Comparison of ENCODE assay signal across 1 cellular context in genomic region chr10:110356628-110357245, GRCh38.
A peak's percentile ranks its signal among the peaks of the same experiment; 100 is the strongest.
TF ChIP-seq lines count a peak whose summit lies in the region.

No MANE protein-coding gene starts in this region.

TF ChIP-seq in GM12878, 131 proteins besides CTCF, POLR2A, EP300 and RAD21 (continued from another document and continues in another):
- TF ChIP-seq, protein P1, sequence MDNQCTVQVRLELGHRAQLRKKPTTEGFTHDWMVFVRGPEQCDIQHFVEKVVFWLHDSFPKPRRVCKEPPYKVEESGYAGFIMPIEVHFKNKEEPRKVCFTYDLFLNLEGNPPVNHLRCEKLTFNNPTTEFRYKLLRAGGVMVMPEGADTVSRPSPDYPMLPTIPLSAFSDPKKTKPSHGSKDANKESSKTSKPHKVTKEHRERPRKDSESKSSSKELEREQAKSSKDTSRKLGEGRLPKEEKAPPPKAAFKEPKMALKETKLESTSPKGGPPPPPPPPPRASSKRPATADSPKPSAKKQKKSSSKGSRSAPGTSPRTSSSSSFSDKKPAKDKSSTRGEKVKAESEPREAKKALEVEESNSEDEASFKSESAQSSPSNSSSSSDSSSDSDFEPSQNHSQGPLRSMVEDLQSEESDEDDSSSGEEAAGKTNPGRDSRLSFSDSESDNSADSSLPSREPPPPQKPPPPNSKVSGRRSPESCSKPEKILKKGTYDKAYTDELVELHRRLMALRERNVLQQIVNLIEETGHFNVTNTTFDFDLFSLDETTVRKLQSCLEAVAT (IDR thresholded peaks at IDR 0.05) = peak; percentile 88
- TF ChIP-seq ATF2 (IDR thresholded peaks at IDR 0.05; ENCODE audit: low read length) = no peak
- TF ChIP-seq BCL11A (IDR thresholded peaks at IDR 0.05; ENCODE audit: low read depth, low read length) = peak; percentile 100
- TF ChIP-seq SREBF2 (IDR thresholded peaks at IDR 0.05; ENCODE audit: low read length) = no peak
- TF ChIP-seq, protein P2, sequence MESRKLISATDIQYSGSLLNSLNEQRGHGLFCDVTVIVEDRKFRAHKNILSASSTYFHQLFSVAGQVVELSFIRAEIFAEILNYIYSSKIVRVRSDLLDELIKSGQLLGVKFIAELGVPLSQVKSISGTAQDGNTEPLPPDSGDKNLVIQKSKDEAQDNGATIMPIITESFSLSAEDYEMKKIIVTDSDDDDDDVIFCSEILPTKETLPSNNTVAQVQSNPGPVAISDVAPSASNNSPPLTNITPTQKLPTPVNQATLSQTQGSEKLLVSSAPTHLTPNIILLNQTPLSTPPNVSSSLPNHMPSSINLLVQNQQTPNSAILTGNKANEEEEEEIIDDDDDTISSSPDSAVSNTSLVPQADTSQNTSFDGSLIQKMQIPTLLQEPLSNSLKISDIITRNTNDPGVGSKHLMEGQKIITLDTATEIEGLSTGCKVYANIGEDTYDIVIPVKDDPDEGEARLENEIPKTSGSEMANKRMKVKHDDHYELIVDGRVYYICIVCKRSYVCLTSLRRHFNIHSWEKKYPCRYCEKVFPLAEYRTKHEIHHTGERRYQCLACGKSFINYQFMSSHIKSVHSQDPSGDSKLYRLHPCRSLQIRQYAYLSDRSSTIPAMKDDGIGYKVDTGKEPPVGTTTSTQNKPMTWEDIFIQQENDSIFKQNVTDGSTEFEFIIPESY (IDR thresholded peaks at IDR 0.05) = no peak
- TF ChIP-seq SMAD1 (IDR thresholded peaks at IDR 0.05; ENCODE audit: low read depth, partially characterized antibody) = peak; percentile 95
- TF ChIP-seq PAX8 (IDR thresholded peaks at IDR 0.05) = peak; percentile 97
- no peak; the same call in 1 of the 2 replicates for TF ChIP-seq YBX1 (IDR thresholded peaks at IDR 0.05)
- peak; percentile 80 for TF ChIP-seq GATAD2B (conservative IDR thresholded peaks at IDR 0.05; ENCODE audit: low read depth)
- TF ChIP-seq STAT3 (IDR thresholded peaks at IDR 0.05; ENCODE audit: low read depth, low read length) = peak; percentile 99
- TF ChIP-seq, protein P3, sequence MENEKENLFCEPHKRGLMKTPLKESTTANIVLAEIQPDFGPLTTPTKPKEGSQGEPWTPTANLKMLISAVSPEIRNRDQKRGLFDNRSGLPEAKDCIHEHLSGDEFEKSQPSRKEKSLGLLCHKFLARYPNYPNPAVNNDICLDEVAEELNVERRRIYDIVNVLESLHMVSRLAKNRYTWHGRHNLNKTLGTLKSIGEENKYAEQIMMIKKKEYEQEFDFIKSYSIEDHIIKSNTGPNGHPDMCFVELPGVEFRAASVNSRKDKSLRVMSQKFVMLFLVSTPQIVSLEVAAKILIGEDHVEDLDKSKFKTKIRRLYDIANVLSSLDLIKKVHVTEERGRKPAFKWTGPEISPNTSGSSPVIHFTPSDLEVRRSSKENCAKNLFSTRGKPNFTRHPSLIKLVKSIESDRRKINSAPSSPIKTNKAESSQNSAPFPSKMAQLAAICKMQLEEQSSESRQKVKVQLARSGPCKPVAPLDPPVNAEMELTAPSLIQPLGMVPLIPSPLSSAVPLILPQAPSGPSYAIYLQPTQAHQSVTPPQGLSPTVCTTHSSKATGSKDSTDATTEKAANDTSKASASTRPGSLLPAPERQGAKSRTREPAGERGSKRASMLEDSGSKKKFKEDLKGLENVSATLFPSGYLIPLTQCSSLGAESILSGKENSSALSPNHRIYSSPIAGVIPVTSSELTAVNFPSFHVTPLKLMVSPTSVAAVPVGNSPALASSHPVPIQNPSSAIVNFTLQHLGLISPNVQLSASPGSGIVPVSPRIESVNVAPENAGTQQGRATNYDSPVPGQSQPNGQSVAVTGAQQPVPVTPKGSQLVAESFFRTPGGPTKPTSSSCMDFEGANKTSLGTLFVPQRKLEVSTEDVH (IDR thresholded peaks at IDR 0.05; ENCODE audit: low read depth, partially characterized antibody) = peak; percentile 97
- peak; percentile 99 for TF ChIP-seq EED (IDR thresholded peaks at IDR 0.05; ENCODE audit: low read depth)
- TF ChIP-seq ATF3 (IDR thresholded peaks at IDR 0.05; ENCODE audit: borderline replicate concordance, extremely low read depth, low read depth, low read length) = no peak
- TF ChIP-seq, protein P4, sequence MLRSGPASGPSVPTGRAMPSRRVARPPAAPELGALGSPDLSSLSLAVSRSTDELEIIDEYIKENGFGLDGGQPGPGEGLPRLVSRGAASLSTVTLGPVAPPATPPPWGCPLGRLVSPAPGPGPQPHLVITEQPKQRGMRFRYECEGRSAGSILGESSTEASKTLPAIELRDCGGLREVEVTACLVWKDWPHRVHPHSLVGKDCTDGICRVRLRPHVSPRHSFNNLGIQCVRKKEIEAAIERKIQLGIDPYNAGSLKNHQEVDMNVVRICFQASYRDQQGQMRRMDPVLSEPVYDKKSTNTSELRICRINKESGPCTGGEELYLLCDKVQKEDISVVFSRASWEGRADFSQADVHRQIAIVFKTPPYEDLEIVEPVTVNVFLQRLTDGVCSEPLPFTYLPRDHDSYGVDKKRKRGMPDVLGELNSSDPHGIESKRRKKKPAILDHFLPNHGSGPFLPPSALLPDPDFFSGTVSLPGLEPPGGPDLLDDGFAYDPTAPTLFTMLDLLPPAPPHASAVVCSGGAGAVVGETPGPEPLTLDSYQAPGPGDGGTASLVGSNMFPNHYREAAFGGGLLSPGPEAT (IDR thresholded peaks at IDR 0.05; ENCODE audit: low read depth) = peak; percentile 99
- TF ChIP-seq GABPA (IDR thresholded peaks at IDR 0.05; ENCODE audit: low read depth) = no peak
- TF ChIP-seq JUNB (IDR thresholded peaks at IDR 0.05) = peak; percentile 93
- TF ChIP-seq, protein P5, sequence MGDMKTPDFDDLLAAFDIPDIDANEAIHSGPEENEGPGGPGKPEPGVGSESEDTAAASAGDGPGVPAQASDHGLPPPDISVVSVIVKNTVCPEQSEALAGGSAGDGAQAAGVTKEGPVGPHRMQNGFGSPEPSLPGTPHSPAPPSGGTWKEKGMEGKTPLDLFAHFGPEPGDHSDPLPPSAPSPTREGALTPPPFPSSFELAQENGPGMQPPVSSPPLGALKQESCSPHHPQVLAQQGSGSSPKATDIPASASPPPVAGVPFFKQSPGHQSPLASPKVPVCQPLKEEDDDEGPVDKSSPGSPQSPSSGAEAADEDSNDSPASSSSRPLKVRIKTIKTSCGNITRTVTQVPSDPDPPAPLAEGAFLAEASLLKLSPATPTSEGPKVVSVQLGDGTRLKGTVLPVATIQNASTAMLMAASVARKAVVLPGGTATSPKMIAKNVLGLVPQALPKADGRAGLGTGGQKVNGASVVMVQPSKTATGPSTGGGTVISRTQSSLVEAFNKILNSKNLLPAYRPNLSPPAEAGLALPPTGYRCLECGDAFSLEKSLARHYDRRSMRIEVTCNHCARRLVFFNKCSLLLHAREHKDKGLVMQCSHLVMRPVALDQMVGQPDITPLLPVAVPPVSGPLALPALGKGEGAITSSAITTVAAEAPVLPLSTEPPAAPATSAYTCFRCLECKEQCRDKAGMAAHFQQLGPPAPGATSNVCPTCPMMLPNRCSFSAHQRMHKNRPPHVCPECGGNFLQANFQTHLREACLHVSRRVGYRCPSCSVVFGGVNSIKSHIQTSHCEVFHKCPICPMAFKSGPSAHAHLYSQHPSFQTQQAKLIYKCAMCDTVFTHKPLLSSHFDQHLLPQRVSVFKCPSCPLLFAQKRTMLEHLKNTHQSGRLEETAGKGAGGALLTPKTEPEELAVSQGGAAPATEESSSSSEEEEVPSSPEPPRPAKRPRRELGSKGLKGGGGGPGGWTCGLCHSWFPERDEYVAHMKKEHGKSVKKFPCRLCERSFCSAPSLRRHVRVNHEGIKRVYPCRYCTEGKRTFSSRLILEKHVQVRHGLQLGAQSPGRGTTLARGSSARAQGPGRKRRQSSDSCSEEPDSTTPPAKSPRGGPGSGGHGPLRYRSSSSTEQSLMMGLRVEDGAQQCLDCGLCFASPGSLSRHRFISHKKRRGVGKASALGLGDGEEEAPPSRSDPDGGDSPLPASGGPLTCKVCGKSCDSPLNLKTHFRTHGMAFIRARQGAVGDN (IDR thresholded peaks at IDR 0.05) = peak; percentile 61
- TF ChIP-seq SP1 (IDR thresholded peaks at IDR 0.05; ENCODE audit: low read depth, low read length) = peak; percentile 96
- TF ChIP-seq BACH1 (IDR thresholded peaks at IDR 0.05; ENCODE audit: borderline replicate concordance) = peak; percentile 99
- TF ChIP-seq ZSCAN29 (IDR thresholded peaks at IDR 0.05) = 0 out of 2 replicates have a peak, but pooled peaks have one; percentile 46
- peak; percentile 26; the same call in 1 of the 2 replicates for TF ChIP-seq BRCA1 (IDR thresholded peaks at IDR 0.05; ENCODE audit: low read depth, low read length)
- TF ChIP-seq, protein P6, sequence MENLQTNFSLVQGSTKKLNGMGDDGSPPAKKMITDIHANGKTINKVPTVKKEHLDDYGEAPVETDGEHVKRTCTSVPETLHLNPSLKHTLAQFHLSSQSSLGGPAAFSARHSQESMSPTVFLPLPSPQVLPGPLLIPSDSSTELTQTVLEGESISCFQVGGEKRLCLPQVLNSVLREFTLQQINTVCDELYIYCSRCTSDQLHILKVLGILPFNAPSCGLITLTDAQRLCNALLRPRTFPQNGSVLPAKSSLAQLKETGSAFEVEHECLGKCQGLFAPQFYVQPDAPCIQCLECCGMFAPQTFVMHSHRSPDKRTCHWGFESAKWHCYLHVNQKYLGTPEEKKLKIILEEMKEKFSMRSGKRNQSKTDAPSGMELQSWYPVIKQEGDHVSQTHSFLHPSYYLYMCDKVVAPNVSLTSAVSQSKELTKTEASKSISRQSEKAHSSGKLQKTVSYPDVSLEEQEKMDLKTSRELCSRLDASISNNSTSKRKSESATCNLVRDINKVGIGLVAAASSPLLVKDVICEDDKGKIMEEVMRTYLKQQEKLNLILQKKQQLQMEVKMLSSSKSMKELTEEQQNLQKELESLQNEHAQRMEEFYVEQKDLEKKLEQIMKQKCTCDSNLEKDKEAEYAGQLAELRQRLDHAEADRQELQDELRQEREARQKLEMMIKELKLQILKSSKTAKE (IDR thresholded peaks at IDR 0.05; ENCODE audit: low read depth, poor library complexity, severe bottlenecking) = peak; percentile 99
- TF ChIP-seq, protein P7, sequence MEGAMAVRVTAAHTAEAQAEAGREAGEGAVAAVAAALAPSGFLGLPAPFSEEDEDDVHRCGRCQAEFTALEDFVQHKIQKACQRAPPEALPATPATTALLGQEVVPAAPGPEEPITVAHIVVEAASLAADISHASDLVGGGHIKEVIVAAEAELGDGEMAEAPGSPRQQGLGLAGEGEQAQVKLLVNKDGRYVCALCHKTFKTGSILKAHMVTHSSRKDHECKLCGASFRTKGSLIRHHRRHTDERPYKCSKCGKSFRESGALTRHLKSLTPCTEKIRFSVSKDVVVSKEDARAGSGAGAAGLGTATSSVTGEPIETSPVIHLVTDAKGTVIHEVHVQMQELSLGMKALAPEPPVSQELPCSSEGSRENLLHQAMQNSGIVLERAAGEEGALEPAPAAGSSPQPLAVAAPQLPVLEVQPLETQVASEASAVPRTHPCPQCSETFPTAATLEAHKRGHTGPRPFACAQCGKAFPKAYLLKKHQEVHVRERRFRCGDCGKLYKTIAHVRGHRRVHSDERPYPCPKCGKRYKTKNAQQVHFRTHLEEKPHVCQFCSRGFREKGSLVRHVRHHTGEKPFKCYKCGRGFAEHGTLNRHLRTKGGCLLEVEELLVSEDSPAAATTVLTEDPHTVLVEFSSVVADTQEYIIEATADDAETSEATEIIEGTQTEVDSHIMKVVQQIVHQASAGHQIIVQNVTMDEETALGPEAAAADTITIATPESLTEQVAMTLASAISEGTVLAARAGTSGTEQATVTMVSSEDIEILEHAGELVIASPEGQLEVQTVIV (IDR thresholded peaks at IDR 0.05; ENCODE audit: borderline replicate concordance, partially characterized antibody) = peak; percentile 51
- peak; percentile 100 for TF ChIP-seq IKZF1 (conservative IDR thresholded peaks at IDR 0.05)
- peak; percentile 98 for TF ChIP-seq ATF7 (IDR thresholded peaks at IDR 0.05; ENCODE audit: low read depth)
- peak; percentile 98 for TF ChIP-seq KLF5 (IDR thresholded peaks at IDR 0.05; ENCODE audit: partially characterized antibody)
- peak; percentile 98 for TF ChIP-seq CHD2 (IDR thresholded peaks at IDR 0.05; ENCODE audit: borderline replicate concordance, low read depth, low read length)
- peak in 1 of 2 experiments; percentile 98; a peak in 2 of 4 replicates for TF ChIP-seq ETV6 (conservative IDR thresholded peaks at IDR 0.05 in 1 of 2, IDR thresholded peaks at IDR 0.05 in 1 of 2; ENCODE audit: borderline replicate concordance in 1 of 2, low read depth in 1 of 2)
- TF ChIP-seq TARDBP (IDR thresholded peaks at IDR 0.05; ENCODE audit: borderline replicate concordance) = peak; percentile 81; the same call in 1 of the 2 replicates
- peak; percentile 99 for TF ChIP-seq NBN (IDR thresholded peaks at IDR 0.05)
- TF ChIP-seq IRF4 (IDR thresholded peaks at IDR 0.05; ENCODE audit: low read depth, low read length) = peak; percentile 99
- no peak for TF ChIP-seq NFIC (IDR thresholded peaks at IDR 0.05; ENCODE audit: low read depth, low read length)
- no peak for TF ChIP-seq CBX5 (IDR thresholded peaks at IDR 0.05; ENCODE audit: low read depth)
- no peak for TF ChIP-seq MYC (IDR thresholded peaks at IDR 0.05; ENCODE audit: insufficient read depth, insufficient read length, insufficient replicate concordance, low read length, severe bottlenecking)
